1 cellular context compared by ENCODE assay signal in genomic region chr7:77409005-77409738, GRCh38.
TF ChIP-seq lines count a peak whose summit lies in the region.

No MANE protein-coding gene starts in this region.

TF ChIP-seq in HepG2, 621 proteins besides CTCF, POLR2A, EP300 and RAD21 (continued from another document and continues in another):
- TF ChIP-seq ARID5B (CRISPR knock-in tag; IDR thresholded peaks at IDR 0.05) (peak; percentile 87; the same call in 1 of the 2 replicates), MAFG (CRISPR knock-in tag; IDR thresholded peaks at IDR 0.05) (no peak), ZNF33A (CRISPR knock-in tag; IDR thresholded peaks at IDR 0.05; ENCODE audit: borderline replicate concordance) (no peak), THAP11 (CRISPR knock-in tag; IDR thresholded peaks at IDR 0.05) (no peak), PCBP2 (optimal IDR thresholded peaks at IDR 0.05; ENCODE audit: low read depth, low read length, poor library complexity, severe bottlenecking) (no peak), DBP (CRISPR knock-in tag; IDR thresholded peaks at IDR 0.05; ENCODE audit: not compliant biosample characterization) (no peak), MEIS2 (CRISPR knock-in tag; IDR thresholded peaks at IDR 0.05) (no peak), PPARG (CRISPR knock-in tag; conservative IDR thresholded peaks at IDR 0.05) (peak; percentile 78), DMTF1 (CRISPR knock-in tag; IDR thresholded peaks at IDR 0.05) (no peak), WIZ (CRISPR knock-in tag; IDR thresholded peaks at IDR 0.05) (no peak), KMT2A (CRISPR knock-in tag; IDR thresholded peaks at IDR 0.05) (no peak), HNRNPK (IDR thresholded peaks at IDR 0.05; ENCODE audit: low read depth, low read length, poor library complexity, severe bottlenecking) (no peak), ZNF580 (CRISPR knock-in tag; IDR thresholded peaks at IDR 0.05; ENCODE audit: borderline replicate concordance, low read depth) (no peak), RARG (CRISPR knock-in tag; IDR thresholded peaks at IDR 0.05; ENCODE audit: low read depth) (no peak), FOXJ3 (CRISPR knock-in tag; IDR thresholded peaks at IDR 0.05; ENCODE audit: borderline replicate concordance) (peak; percentile 91; the same call in 1 of the 2 replicates), ELF4 (CRISPR knock-in tag; IDR thresholded peaks at IDR 0.05; ENCODE audit: borderline replicate concordance) (no peak), THAP9 (CRISPR knock-in tag; IDR thresholded peaks at IDR 0.05; ENCODE audit: borderline replicate concordance) (no peak), ZNF792 (CRISPR knock-in tag; IDR thresholded peaks at IDR 0.05) (no peak), SRY (CRISPR knock-in tag; IDR thresholded peaks at IDR 0.05) (no peak), CERS6 (CRISPR knock-in tag; IDR thresholded peaks at IDR 0.05) (no peak), ZNF841 (CRISPR knock-in tag; IDR thresholded peaks at IDR 0.05; ENCODE audit: borderline replicate concordance) (no peak), ZNF556 (CRISPR knock-in tag; IDR thresholded peaks at IDR 0.05; ENCODE audit: borderline replicate concordance) (no peak), KLF9 (CRISPR knock-in tag; IDR thresholded peaks at IDR 0.05; ENCODE audit: low read depth) (no peak), HOXA5 (CRISPR knock-in tag; IDR thresholded peaks at IDR 0.05) (peak; percentile 71; the same call in 1 of the 2 replicates), FOXO1 (CRISPR knock-in tag; IDR thresholded peaks at IDR 0.05) (no peak), ZNF567 (CRISPR knock-in tag; IDR thresholded peaks at IDR 0.05; ENCODE audit: borderline replicate concordance) (no peak), NR2F2 (IDR thresholded peaks at IDR 0.05; ENCODE audit: borderline replicate concordance, low read depth) (peak; percentile 74; the same call in 1 of the 2 replicates), ARHGAP35 (CRISPR knock-in tag; IDR thresholded peaks at IDR 0.05; ENCODE audit: borderline replicate concordance) (no peak), ZNF280B (CRISPR knock-in tag; IDR thresholded peaks at IDR 0.05; ENCODE audit: borderline replicate concordance) (no peak), THRA (CRISPR knock-in tag; IDR thresholded peaks at IDR 0.05; ENCODE audit: borderline replicate concordance) (peak; percentile 13; the same call in 1 of the 2 replicates), ZNF574 (CRISPR knock-in tag; IDR thresholded peaks at IDR 0.05) (no peak), ATF6 (CRISPR knock-in tag; conservative IDR thresholded peaks at IDR 0.05) (no peak), NCOA5 (CRISPR knock-in tag; IDR thresholded peaks at IDR 0.05) (no peak), ZBTB43 (CRISPR knock-in tag; conservative IDR thresholded peaks at IDR 0.05) (peak; percentile 59; the same call in 1 of the 2 replicates), PAX8 (CRISPR knock-in tag; IDR thresholded peaks at IDR 0.05; ENCODE audit: borderline replicate concordance) (no peak), BCL6 (CRISPR knock-in tag; IDR thresholded peaks at IDR 0.05) (peak; percentile 94), ISL2 (CRISPR knock-in tag; IDR thresholded peaks at IDR 0.05) (peak; percentile 99), ZNF777 (CRISPR knock-in tag; IDR thresholded peaks at IDR 0.05) (0 out of 2 replicates have a peak, but pooled peaks have one; percentile 19), SYNCRIP (IDR thresholded peaks at IDR 0.05; ENCODE audit: insufficient read depth, low read depth, low read length) (no peak), ZNF24 (IDR thresholded peaks at IDR 0.05) (no peak), SP2 (CRISPR knock-in tag; IDR thresholded peaks at IDR 0.05) (no peak)
